In genomic region chr2:188773075-188773474, GRCh38 we compare ENCODE assay signal across 19 cellular contexts.
DNase-seq lines count a peak whose midpoint lies in the region; ATAC-seq, FAIRE-seq and TF ChIP-seq lines count a peak whose summit lies in the region.
"Had no signal": no experiment of that assay in that cellular context is flagged by ENCODE, and none has a peak within 500 bp of the region (broad histone marks: within the 10 kb centered on the region; RNA-seq: fewer than 3 reads in every experiment).

No MANE protein-coding gene starts in this region.

- no peaks in the 10 kb centered on the region for H3K9me3 ChIP-seq in breast epithelium
- H3K9me3 ChIP-seq: SJSA1, uterus had no signal

- no peaks in the 10 kb centered on the region for H3K27me3 ChIP-seq in breast epithelium
- no peaks in the 10 kb centered on the region for H3K27me3 ChIP-seq in bronchial epithelial cell (ENCODE audit: control insufficient read depth, insufficient read depth, low read length)
- H3K27me3 ChIP-seq: SJSA1, uterus had no signal

- intact Hi-C loops in MCF 10A (cut with micrococcal nuclease) (no loop called here), breast epithelium (cut with DNase I; ENCODE audit: low total_unique reads) (no loop called here)

- H3K27ac Mint-ChIP-seq in MCF 10A (ENCODE audit: low read depth, unreplicated experiment) (no peak overlapping the region), progenitor cell of endocrine pancreas (no peak overlapping the region)
- H3K27ac Mint-ChIP-seq: activated naive CD8-positive, alpha-beta T cell; CD4-positive, alpha-beta memory T cell; effector memory CD8-positive, alpha-beta T cell; natural killer cell had no signal

- CTCF ChIA-PET in MCF 10A (lab: Yijun Ruan, JAX) = no interaction called here

- H3K4me1 Mint-ChIP-seq in MCF 10A (ENCODE audit: insufficient read depth, unreplicated experiment) (peaks cover 19% of the 10 kb centered on the region), progenitor cell of endocrine pancreas (ENCODE audit: low read depth) (no peaks in the 10 kb centered on the region)
- H3K4me1 Mint-ChIP-seq: CD4-positive, alpha-beta memory T cell; natural killer cell had no signal

- ATAC-seq in GM18907 (IDR thresholded peaks at IDR 0.05; ENCODE audit: unreplicated experiment) = no peak
- ATAC-seq: effector memory CD8-positive, alpha-beta T cell; natural killer cell had no signal

- H3K4me1 ChIP-seq in breast epithelium = no peaks in the 10 kb centered on the region
- H3K4me1 ChIP-seq: uterus had no signal

- no peak for FAIRE-seq in bronchial epithelial cell (lab: Jason Lieb, UNC)
- FAIRE-seq: G401.6, GM12892 had no signal

- no peak overlapping the region for H3K27ac ChIP-seq in breast epithelium
- H3K27ac ChIP-seq: KMS-11, SJSA1, uterus had no signal

- BruUV-seq in MCF 10A (replicated peaks; lab: Mats Ljungman, UMichigan) = no TSS peak

- H3K36me3 Mint-ChIP-seq in MCF 10A (ENCODE audit: insufficient read depth, unreplicated experiment) = no peaks in the 10 kb centered on the region
- H3K36me3 Mint-ChIP-seq in progenitor cell of endocrine pancreas (ENCODE audit: insufficient read depth) = no peaks in the 10 kb centered on the region
- H3K36me3 Mint-ChIP-seq: activated naive CD8-positive, alpha-beta T cell; CD4-positive, alpha-beta memory T cell; natural killer cell had no signal

- no peak for TF ChIP-seq CTCF in MCF 10A (IDR thresholded peaks at IDR 0.05; ENCODE audit: unreplicated experiment)
- TF ChIP-seq CTCF in breast epithelium (IDR thresholded peaks at IDR 0.05) = no peak
- no peak for TF ChIP-seq CTCF in bronchial epithelial cell (IDR thresholded peaks at IDR 0.05; ENCODE audit: insufficient read depth, low read length, severe bottlenecking)
- no peak for TF ChIP-seq CTCF in progenitor cell of endocrine pancreas (IDR thresholded peaks at IDR 0.05; ENCODE audit: unreplicated experiment)

- H3K27me3 Mint-ChIP-seq in MCF 10A (ENCODE audit: insufficient read depth, unreplicated experiment) (no peaks in the 10 kb centered on the region), progenitor cell of endocrine pancreas (no peaks in the 10 kb centered on the region)
- H3K27me3 Mint-ChIP-seq: activated naive CD8-positive, alpha-beta T cell; CD4-positive, alpha-beta memory T cell; effector memory CD8-positive, alpha-beta T cell had no signal

- DNase-seq in MCF 10A (ENCODE audit: unreplicated experiment) (peak; percentile 77), breast epithelium (ENCODE audit: low spot score in 2 of 2) (no peak), NCI-H226 (peak; percentile 62), bronchial epithelial cell (ENCODE audit: low read depth) (peak; percentile 95), skeletal muscle cell (ENCODE audit: low read depth) (peak; percentile 39), progenitor cell of endocrine pancreas (ENCODE audit: low spot score, unreplicated experiment) (no peak), HuH-7 (ENCODE audit: low spot score) (no peak)
- DNase-seq: activated CD4-positive, alpha-beta T cell treated with anti-CD3 and anti-CD28 coated beads for 48 hours; CD4-positive, alpha-beta memory T cell; effector memory CD8-positive, alpha-beta T cell; natural killer cell; T-helper 9 cell; uterus had no signal

- H3K36me3 ChIP-seq in breast epithelium = no peaks in the 10 kb centered on the region
- H3K36me3 ChIP-seq in bronchial epithelial cell (ENCODE audit: control insufficient read depth, insufficient read depth, low read length) = no peaks in the 10 kb centered on the region
- H3K36me3 ChIP-seq: SJSA1, uterus had no signal

- POLR2A ChIA-PET in MCF 10A (lab: Yijun Ruan, JAX) = no interaction called here

- H3K4me3 ChIP-seq in breast epithelium = no peak overlapping the region
- H3K4me3 ChIP-seq in bronchial epithelial cell (ENCODE audit: low read depth, low read length) = no peak overlapping the region
- H3K4me3 ChIP-seq in skeletal muscle cell (ENCODE audit: low read depth, low read length) = no peak overlapping the region
- H3K4me3 ChIP-seq: SJSA1, uterus had no signal

- H3K9me3 Mint-ChIP-seq in MCF 10A (ENCODE audit: unreplicated experiment) (no peaks in the 10 kb centered on the region), progenitor cell of endocrine pancreas (ENCODE audit: low read depth) (no peaks in the 10 kb centered on the region)

- TF ChIP-seq POLR2A in breast epithelium (IDR thresholded peaks at IDR 0.05) = no peak

- H3K4me3 Mint-ChIP-seq in MCF 10A (ENCODE audit: unreplicated experiment) = no peak overlapping the region
- no peak overlapping the region for H3K4me3 Mint-ChIP-seq in progenitor cell of endocrine pancreas (ENCODE audit: low read depth)
- H3K4me3 Mint-ChIP-seq: activated naive CD8-positive, alpha-beta T cell; CD4-positive, alpha-beta memory T cell; effector memory CD8-positive, alpha-beta T cell; natural killer cell had no signal

Comparison
In these comparisons a context has a peak if more than half of its experiments do, and no peak if none do; other contexts are left out.
1. DNase-seq: peak in MCF 10A (single experiment), NCI-H226 (single experiment), bronchial epithelial cell (single experiment) and skeletal muscle cell (single experiment); none in breast epithelium (0 of 2), progenitor cell of endocrine pancreas (single experiment) and HuH-7 (single experiment).